ENCODE assay signal across 10 cellular contexts in the genomic region with DNA sequence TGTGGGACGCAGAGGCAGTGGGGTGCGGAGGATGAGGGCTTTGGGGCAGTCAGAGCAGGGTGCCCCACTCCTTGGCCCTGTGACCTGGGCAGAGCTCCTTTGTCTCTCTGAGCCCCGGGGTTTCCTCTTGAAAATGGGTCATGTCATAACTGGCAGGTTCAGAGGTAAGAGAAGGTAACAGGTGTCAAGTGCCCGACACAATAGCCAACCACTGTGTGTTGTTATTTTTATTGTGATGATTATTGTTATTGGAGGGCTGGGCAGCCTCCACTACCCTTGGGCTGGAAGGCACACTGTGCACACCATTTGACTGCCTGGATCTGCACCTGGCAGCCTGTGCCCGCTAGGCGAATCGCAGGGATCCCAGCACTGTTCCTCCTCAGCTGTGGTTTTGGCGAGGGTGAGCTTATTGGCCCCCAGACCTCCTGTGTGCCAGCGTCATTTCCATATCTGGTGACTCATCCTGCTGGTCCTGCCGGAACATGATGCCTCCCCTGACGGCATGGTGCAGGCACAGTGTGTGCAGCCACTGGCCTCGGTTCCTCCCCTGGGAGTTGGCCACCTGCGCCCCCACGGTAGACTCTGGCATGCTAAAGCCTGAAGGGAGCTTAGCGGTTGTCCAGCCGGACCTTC. TPM values are rescaled to one million over a fixed set of nuclear protein-coding genes. Genes with fewer than 3 reads are reported as not detected.
DNase-seq lines count a peak whose midpoint lies in the region; ATAC-seq, FAIRE-seq and TF ChIP-seq lines count a peak whose summit lies in the region.
"Had no signal": no experiment of that assay in that cellular context is flagged by ENCODE, and none has a peak within 500 bp of the region (broad histone marks: within the 10 kb centered on the region; RNA-seq: fewer than 3 reads in every experiment).

No MANE protein-coding gene starts in this region.

- no peak for DNase-seq in left cardiac atrium
- no peak for DNase-seq in Right ventricle myocardium inferior (ENCODE audit: missing footprints)
- DNase-seq in SK-MEL-5 (ENCODE audit: low read depth, low spot score): peak; percentile 26
- DNase-seq in fibroblast of the aortic adventitia (ENCODE audit: low read depth): peak; percentile 42
- peak; percentile 56 for DNase-seq in ureter (ENCODE audit: low spot score)
- DNase-seq in pons (ENCODE audit: low spot score): no peak
- no peak for DNase-seq in GM19239 (ENCODE audit: insufficient read length, low spot score)
- DNase-seq: NCI-H510A had no signal

- in situ Hi-C loops in SK-MEL-5 (cut with HindIII; ENCODE audit: low pct_unique_long_range_greater_than_20kb, low sequenced_read_pairs): no loop called here

- TF ChIP-seq CTCF in fibroblast of the aortic adventitia (IDR thresholded peaks at IDR 0.05; ENCODE audit: insufficient read depth, low read length): no peak

- FAIRE-seq in GM19239 (lab: Jason Lieb, UNC): no peak

- no peak overlapping the region for H3K4me3 ChIP-seq in fibroblast of the aortic adventitia (ENCODE audit: low read depth, low read length)

- intact Hi-C loops in left cardiac atrium (cut with DNase I): no loop called here
- intact Hi-C loops in Right ventricle myocardium inferior (cut with DNase I): no loop called here

- ATAC-seq in left cardiac atrium (peak; percentile 19 to 32), Right ventricle myocardium inferior (no peak), HG02938 (IDR thresholded peaks at IDR 0.05; ENCODE audit: unreplicated experiment) (no peak)

RNA-seq across cellular contexts. Expression of gene SOX10, which starts 15.4 kb away (rescaled TPM):
- total RNA-seq in left cardiac atrium (1 to 10 TPM; 1.9 to 3.6 TPM), Right ventricle myocardium inferior (1.9 TPM), fibroblast of the aortic adventitia (ENCODE audit: low replicate concordance) (not detected in 2 replicates), ureter (1.0 TPM)
- 188 and 199 TPM in 2 replicates for total RNA-seq in SK-MEL-5 (2014; rRNA removed; shearing (Covaris generic))
- polyA plus RNA-seq in SK-MEL-5 (2015; cell fraction: cytosol; rRNA removed): 609 and 745 TPM in 2 replicates
- polyA plus RNA-seq in SK-MEL-5 (2015; cell fraction: nucleus; rRNA removed): 250 and 317 TPM in 2 replicates
- total RNA-seq: epithelial cell of proximal tubule had no signal

RNA-seq across cellular contexts. Expression of gene POLR2F, which starts 46.3 kb away (rescaled TPM):
- 10 to 100 TPM; 62.6 to 68.1 TPM for total RNA-seq in left cardiac atrium
- 88.8 TPM for total RNA-seq in Right ventricle myocardium inferior
- total RNA-seq in SK-MEL-5 (2014; rRNA removed; shearing (Covaris generic)): 260 and 264 TPM in 2 replicates
- 229 and 382 TPM in 2 replicates for polyA plus RNA-seq in SK-MEL-5 (2015; cell fraction: cytosol; rRNA removed)
- 43.2 and 78.3 TPM in 2 replicates for polyA plus RNA-seq in SK-MEL-5 (2015; cell fraction: nucleus; rRNA removed)
- total RNA-seq in fibroblast of the aortic adventitia (ENCODE audit: low replicate concordance): 18.3 and 112 TPM in 2 replicates
- 49.5 TPM for total RNA-seq in ureter

RNA-seq across cellular contexts. Expression of gene C22orf23, which starts 46.4 kb away (rescaled TPM):
- total RNA-seq in left cardiac atrium (under 1 TPM in 1 of 2 donors, not detected in 1; 0.21 TPM), Right ventricle myocardium inferior (0.68 TPM), fibroblast of the aortic adventitia (ENCODE audit: low replicate concordance) (0.54 TPM in 1 of 2 replicates, not detected in the other), ureter (not detected)
- 0.55 and 0.80 TPM in 2 replicates for total RNA-seq in SK-MEL-5 (2014; rRNA removed; shearing (Covaris generic))
- 0.68 and 1.1 TPM in 2 replicates for polyA plus RNA-seq in SK-MEL-5 (2015; cell fraction: cytosol; rRNA removed)
- polyA plus RNA-seq in SK-MEL-5 (2015; cell fraction: nucleus; rRNA removed): 0.33 and 4.2 TPM in 2 replicates
- total RNA-seq: epithelial cell of proximal tubule had no signal

RNA-seq across cellular contexts. Expression of gene PICK1, which starts 57.4 kb away (rescaled TPM):
- total RNA-seq in left cardiac atrium (10 to 100 TPM; 19.4 to 21.0 TPM), Right ventricle myocardium inferior (20.9 TPM), fibroblast of the aortic adventitia (ENCODE audit: low replicate concordance) (6.5 and 14.5 TPM in 2 replicates), ureter (63.2 TPM)
- total RNA-seq in SK-MEL-5 (2014; rRNA removed; shearing (Covaris generic)): 24.2 and 35.7 TPM in 2 replicates
- polyA plus RNA-seq in SK-MEL-5 (2015; cell fraction: cytosol; rRNA removed): 30.7 and 34.7 TPM in 2 replicates
- 116 and 137 TPM in 2 replicates for polyA plus RNA-seq in SK-MEL-5 (2015; cell fraction: nucleus; rRNA removed)

Comparison
In these comparisons a context has a peak if more than half of its experiments do, and no peak if none do; other contexts are left out.
1. ATAC-seq: peak in left cardiac atrium (2 of 2); none in Right ventricle myocardium inferior (single experiment) and HG02938 (single experiment).
2. DNase-seq: peak in SK-MEL-5 (single experiment), fibroblast of the aortic adventitia (single experiment) and ureter (single experiment); none in left cardiac atrium (single experiment), Right ventricle myocardium inferior (single experiment), pons (single experiment) and GM19239 (single experiment).
3. RNA of gene SOX10, which starts 15.4 kb away (total RNA-seq): 188 to 199 TPM in SK-MEL-5; 1.9 to 3.6 TPM in left cardiac atrium, 1.9 TPM in Right ventricle myocardium inferior (single experiment), 1.0 TPM in ureter (single experiment) and not detected in fibroblast of the aortic adventitia; every median in the first group is over 10 times any median in the second.